1 cellular context compared by ENCODE assay signal in the genomic region with DNA sequence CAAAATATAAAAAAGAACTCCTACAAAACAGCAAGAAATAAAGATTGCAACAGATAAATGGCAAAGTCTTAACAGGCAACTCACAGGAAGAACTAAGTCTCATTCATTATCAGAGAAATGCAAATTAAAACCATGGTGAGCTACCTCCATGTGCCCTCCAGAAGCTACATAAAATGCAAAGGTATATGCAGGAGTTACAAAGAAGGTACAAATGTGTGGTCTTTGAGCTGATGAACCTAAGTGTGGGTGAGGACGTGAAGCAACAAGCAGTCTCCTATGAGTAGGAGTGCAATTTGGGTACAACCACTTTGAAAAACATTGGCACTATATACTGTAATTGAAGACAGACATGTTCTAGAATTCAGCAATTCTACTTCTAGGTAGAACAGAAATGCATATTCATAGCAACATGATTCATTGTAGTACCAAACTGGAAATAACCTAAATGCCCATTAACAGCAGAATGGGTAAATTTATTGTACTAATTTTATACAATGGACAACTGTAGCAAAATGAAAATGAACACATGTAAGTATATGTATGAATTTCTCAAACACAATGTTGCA.
TF ChIP-seq lines count a peak whose summit lies in the region.

No MANE protein-coding gene starts in this region.

TF ChIP-seq in A549, 52 proteins besides CTCF, POLR2A, EP300 and RAD21 (continued from another document):
- TF ChIP-seq PBX3 (IDR thresholded peaks at IDR 0.05), result no peak
- TF ChIP-seq, protein P1, sequence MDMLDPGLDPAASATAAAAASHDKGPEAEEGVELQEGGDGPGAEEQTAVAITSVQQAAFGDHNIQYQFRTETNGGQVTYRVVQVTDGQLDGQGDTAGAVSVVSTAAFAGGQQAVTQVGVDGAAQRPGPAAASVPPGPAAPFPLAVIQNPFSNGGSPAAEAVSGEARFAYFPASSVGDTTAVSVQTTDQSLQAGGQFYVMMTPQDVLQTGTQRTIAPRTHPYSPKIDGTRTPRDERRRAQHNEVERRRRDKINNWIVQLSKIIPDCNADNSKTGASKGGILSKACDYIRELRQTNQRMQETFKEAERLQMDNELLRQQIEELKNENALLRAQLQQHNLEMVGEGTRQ (IDR thresholded peaks at IDR 0.05), result no peak
